ENCODE assay signal across 13 cellular contexts in the genomic region with DNA sequence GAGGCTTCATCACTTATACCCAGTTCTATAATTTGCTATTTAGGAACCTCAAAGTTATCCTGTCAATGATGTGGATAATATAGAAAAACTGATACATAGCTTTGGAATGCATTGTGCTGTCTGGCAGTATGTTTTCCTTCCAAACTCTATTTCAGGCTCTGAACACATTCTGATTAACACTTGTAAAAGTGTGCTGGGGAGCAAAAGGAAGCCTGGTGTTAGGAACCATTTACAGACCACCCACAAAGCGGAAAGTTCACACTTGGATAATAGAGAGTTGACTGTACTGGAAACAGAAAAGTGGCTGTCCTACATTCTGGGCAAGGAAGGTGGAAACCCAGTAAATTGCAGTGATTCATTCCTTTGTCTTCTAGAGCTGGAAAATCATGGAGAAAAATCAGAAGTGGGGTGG.
DNase-seq lines count a peak whose midpoint lies in the region; ATAC-seq and TF ChIP-seq lines count a peak whose summit lies in the region.
"Had no signal": no experiment of that assay in that cellular context is flagged by ENCODE, and none has a peak within 500 bp of the region (broad histone marks: within the 10 kb centered on the region; RNA-seq: fewer than 3 reads in every experiment).

No MANE protein-coding gene starts in this region.

- H3K79me2 ChIP-seq in neural progenitor cell (ENCODE audit: low read depth): no peaks in the 10 kb centered on the region

- H3K27ac ChIP-seq in gastrocnemius medialis: peak overlapping the region; percentile 35 to 88 (median 68)
- H3K27ac ChIP-seq in neural progenitor cell: no peak overlapping the region
- H3K27ac ChIP-seq: KMS-11, VCaP had no signal

- H3K36me3 Mint-ChIP-seq in neural progenitor cell: peaks cover 2% of the 10 kb centered on the region

- no peak overlapping the region for H3K9ac ChIP-seq in neural progenitor cell
- H3K9ac ChIP-seq: KMS-11 had no signal

- H3K4me1 ChIP-seq in gastrocnemius medialis: peaks cover 59 to 61% of the 10 kb centered on the region in 2 donors
- peaks cover 32% of the 10 kb centered on the region for H3K4me1 ChIP-seq in neural progenitor cell

- no peaks in the 10 kb centered on the region for H3K9me3 Mint-ChIP-seq in neural progenitor cell
- H3K9me3 Mint-ChIP-seq: activated naive CD4-positive, alpha-beta T cell treated with anti-CD3 and anti-CD28 coated beads for 36 hours had no signal

- no peak overlapping the region for H2AFZ ChIP-seq in neural progenitor cell (replicated peaks)

- intact Hi-C loops in gastrocnemius medialis (cut with DNase I; ENCODE audit: low total_unique reads): no loop called here

- H3K36me3 ChIP-seq in gastrocnemius medialis: no peaks in the 10 kb centered on the region
- H3K36me3 ChIP-seq in neural progenitor cell: no peaks in the 10 kb centered on the region

- H3K27me3 ChIP-seq in gastrocnemius medialis (no peaks in the 10 kb centered on the region), neural progenitor cell (no peaks in the 10 kb centered on the region)

- peaks cover 10% of the 10 kb centered on the region for H3F3A ChIP-seq in neural progenitor cell (ENCODE audit: low read depth)

- no peaks in the 10 kb centered on the region for H4K20me1 ChIP-seq in neural progenitor cell (ENCODE audit: low read depth)

- no peak for TF ChIP-seq POLR2A in gastrocnemius medialis (IDR thresholded peaks at IDR 0.05)

- H3K4me2 ChIP-seq in neural progenitor cell: no peak overlapping the region
- H3K4me2 ChIP-seq: KMS-11 had no signal

- DNase-seq in ELR (ENCODE audit: low read depth) (peak; percentile 75), amniotic epithelial cell (ENCODE audit: low read depth) (peak; percentile 52), glomerular endothelial cell (ENCODE audit: extremely low read depth, low read depth, low spot score) (peak; percentile 56), gastrocnemius medialis (no peak), UCSD-AML1 (lab: John Stamatoyannopoulos, UW; ENCODE audit: unreplicated experiment) (no peak), neural progenitor cell (ENCODE audit: low spot score) (no peak)
- DNase-seq: activated naive CD4-positive, alpha-beta T cell treated with anti-CD3 and anti-CD28 coated beads for 36 hours; DMS153; NK-92 treated with Interleukin-12 subunit alpha and Interleukin-12 subunit beta, amount 100 ng/mL, for 24 hours had no signal

- no peak overlapping the region for H3K27ac Mint-ChIP-seq in neural progenitor cell
- H3K27ac Mint-ChIP-seq: activated naive CD4-positive, alpha-beta T cell treated with anti-CD3 and anti-CD28 coated beads for 36 hours had no signal

- H3K4me3 ChIP-seq in gastrocnemius medialis (no peak overlapping the region), neural progenitor cell (no peak overlapping the region)

- no peak for TF ChIP-seq CTCF in gastrocnemius medialis (IDR thresholded peaks at IDR 0.05 in 4 of 5, conservative IDR thresholded peaks at IDR 0.05 in 1 of 5)
- no peak for TF ChIP-seq CTCF in neural progenitor cell (IDR thresholded peaks at IDR 0.05)

- peaks cover 7% of the 10 kb centered on the region for H3K27me3 Mint-ChIP-seq in neural progenitor cell (ENCODE audit: insufficient read depth, low read depth)

- in situ Hi-C loops in gastrocnemius medialis (cut with MboI; ENCODE audit: low sequenced_read_pairs in 4 of 4): no loop called here

- H3K4me1 Mint-ChIP-seq in neural progenitor cell: peaks cover 52% of the 10 kb centered on the region

- peak in 1 of 2 donors; percentile 4 for ATAC-seq in gastrocnemius medialis
- no peak for ATAC-seq in GM18511 (IDR thresholded peaks at IDR 0.05; ENCODE audit: unreplicated experiment)
- ATAC-seq in GM18520 (IDR thresholded peaks at IDR 0.05; ENCODE audit: unreplicated experiment): no peak

- H3K9me3 ChIP-seq in gastrocnemius medialis (no peaks in the 10 kb centered on the region), neural progenitor cell (ENCODE audit: low read depth) (no peaks in the 10 kb centered on the region)

- H3K4me3 Mint-ChIP-seq in neural progenitor cell: no peak overlapping the region
- H3K4me3 Mint-ChIP-seq: activated naive CD4-positive, alpha-beta T cell treated with anti-CD3 and anti-CD28 coated beads for 36 hours had no signal

Comparison
In these comparisons a context has a peak if more than half of its experiments do, and no peak if none do; other contexts are left out.
1. DNase-seq: peak in ELR (single experiment), amniotic epithelial cell (single experiment) and glomerular endothelial cell (single experiment); none in gastrocnemius medialis (0 of 2), UCSD-AML1 (single experiment) and neural progenitor cell (single experiment).